11 cellular contexts compared by ENCODE assay signal in the genomic region with DNA sequence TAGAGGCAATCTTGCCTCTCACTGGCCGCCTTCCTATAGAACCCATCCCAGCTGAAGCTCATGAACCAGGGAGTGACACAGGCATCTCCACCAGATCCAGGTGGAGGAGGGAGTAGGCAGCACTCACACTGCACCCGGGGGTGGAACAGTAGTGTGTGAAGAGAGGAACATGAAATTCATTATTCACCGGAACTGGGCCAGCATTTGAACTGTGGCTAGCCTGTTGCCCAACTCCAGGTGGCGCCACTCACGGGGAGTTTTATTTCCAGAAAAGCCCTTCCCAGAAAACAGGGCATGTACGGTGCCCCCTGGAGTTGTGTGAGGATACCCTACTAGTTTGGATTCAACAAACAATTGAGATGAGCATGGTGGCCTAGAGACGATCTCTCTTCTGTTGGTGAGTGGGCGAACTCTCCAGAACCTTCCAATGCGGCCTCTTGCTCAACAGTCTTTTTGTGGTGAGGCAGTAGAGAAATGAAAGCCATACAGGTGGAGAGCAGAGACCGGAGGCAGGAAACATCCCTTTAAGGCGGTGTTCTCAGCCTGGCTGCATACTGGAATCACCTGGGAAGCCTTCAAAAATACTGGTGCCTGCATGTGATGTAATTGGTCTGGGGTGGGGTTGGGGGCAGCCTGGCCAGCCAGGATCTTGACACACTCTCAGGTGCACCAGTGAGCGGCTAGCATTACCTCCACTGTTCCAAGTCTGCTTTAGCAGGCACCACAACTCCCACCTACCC.
DNase-seq lines count a peak whose midpoint lies in the region; ATAC-seq, FAIRE-seq and TF ChIP-seq lines count a peak whose summit lies in the region.
"Had no signal": no experiment of that assay in that cellular context is flagged by ENCODE, and none has a peak within 500 bp of the region (broad histone marks: within the 10 kb centered on the region; RNA-seq: fewer than 3 reads in every experiment).

No MANE protein-coding gene starts in this region.

- no peak for TF ChIP-seq POLR2A in endothelial cell of umbilical vein (IDR thresholded peaks at IDR 0.05; ENCODE audit: low read depth, low read length)

- WGBS in small intestine, 3 donors = 80 to 92% (median 85%) methylated on average over 12 of the region's 12 CpGs

- H3K9me3 ChIP-seq in endothelial cell of umbilical vein (replicated peaks; ENCODE audit: control insufficient read depth, insufficient read depth, low read length) = no peaks in the 10 kb centered on the region
- no peaks in the 10 kb centered on the region for H3K9me3 ChIP-seq in small intestine (ENCODE audit: control insufficient read depth, low read depth)
- H3K9me3 ChIP-seq: transverse colon had no signal

- POLR2A ChIA-PET in endothelial cell of umbilical vein (lab: Charles Lee) = no interaction called here

- CTCF ChIA-PET in endothelial cell of umbilical vein (lab: Charles Lee) = interaction anchor here (0.8 kb wide), 1 partner anchor 12 kb away, joined by 3 read pairs; no protein-coding TSS in a partner anchor

- DNase-seq in NCI-H748 (lab: John Stamatoyannopoulos, UW; ENCODE audit: unreplicated experiment) = peak; percentile 39
- DNase-seq in NCI-H748 treated with DMSO at 0.1 percent for 48 hours (lab: John Stamatoyannopoulos, UW) = no peak
- peak; percentile 37 for DNase-seq in NCI-H146 treated with DMSO at 0.1 percent for 48 hours (lab: John Stamatoyannopoulos, UW; ENCODE audit: unreplicated experiment)
- no peak for DNase-seq in endothelial cell of umbilical vein (ENCODE audit: low read depth, low spot score)
- no peak for DNase-seq in retinal pigment epithelial cell (ENCODE audit: low read depth)
- no peak for DNase-seq in small intestine
- DNase-seq: NCI-H526 treated with DMSO at 0.1 percent for 48 hours, transverse colon had no signal

- H3K4me1 ChIP-seq in endothelial cell of umbilical vein (ENCODE audit: control insufficient read depth, extremely low read depth, insufficient read depth, low read length) (no peaks in the 10 kb centered on the region), small intestine (ENCODE audit: control insufficient read depth in 2 of 2, insufficient read depth in 1 of 2, low read depth in 1 of 2, low read length in 1 of 2) (peaks cover 0 to 5% of the 10 kb centered on the region in 2 donors)
- H3K4me1 ChIP-seq: transverse colon had no signal

- H2AFZ ChIP-seq in endothelial cell of umbilical vein (ENCODE audit: low read depth, low read length) = no peak overlapping the region

- TF ChIP-seq CTCF in endothelial cell of umbilical vein (IDR thresholded peaks at IDR 0.05; ENCODE audit: extremely low read depth in 1 of 2, insufficient read depth in 1 of 2, low read depth in 1 of 2, low read length in 2 of 2) (peak; percentile 19 to 25), retinal pigment epithelial cell (conservative IDR thresholded peaks at IDR 0.05; ENCODE audit: low read depth, low read length) (peak; percentile 36)

- no TSS peak for BruUV-seq in endothelial cell of umbilical vein (replicated peaks; lab: Mats Ljungman, UMichigan)

- H3K4me2 ChIP-seq in endothelial cell of umbilical vein (ENCODE audit: insufficient read depth, low read length) = no peak overlapping the region

- dilution Hi-C loops in endothelial cell of umbilical vein (cut with MboI; ENCODE audit: extremely low pct_ligation_motif_present, low sequenced_read_pairs) = no loop called here

- no peaks in the 10 kb centered on the region for H3K36me3 ChIP-seq in endothelial cell of umbilical vein (ENCODE audit: control insufficient read depth in 2 of 2, extremely low read depth in 1 of 2, insufficient read depth in 2 of 2, low read length in 2 of 2)
- H3K36me3 ChIP-seq in small intestine (ENCODE audit: control insufficient read depth in 2 of 2, insufficient read depth in 2 of 2, low read length in 2 of 2) = no peaks in the 10 kb centered on the region
- H3K36me3 ChIP-seq: transverse colon had no signal

- no peak for FAIRE-seq in endothelial cell of umbilical vein (lab: Jason Lieb, UNC)
- no peak for FAIRE-seq in small intestine (lab: Jason Lieb, UNC)

- H3K4me3 ChIP-seq in endothelial cell of umbilical vein (replicated peaks in 1 of 3; ENCODE audit: insufficient read depth in 1 of 3, low read depth in 1 of 3, low read length in 3 of 3) (no peak overlapping the region), retinal pigment epithelial cell (ENCODE audit: low read length) (no peak overlapping the region), small intestine (ENCODE audit: low read depth in 1 of 2, low read length in 2 of 2) (no peak overlapping the region)
- H3K4me3 ChIP-seq: transverse colon had no signal

- H4K20me1 ChIP-seq in endothelial cell of umbilical vein (replicated peaks; ENCODE audit: control insufficient read depth, extremely low read depth, insufficient read depth, low read length) = no peaks in the 10 kb centered on the region

- ATAC-seq in HG03280 (IDR thresholded peaks at IDR 0.05; ENCODE audit: unreplicated experiment) (no peak), HG03139 (IDR thresholded peaks at IDR 0.05; ENCODE audit: unreplicated experiment) (no peak)
- ATAC-seq: left lobe of liver had no signal

- intact Hi-C loops in endothelial cell of umbilical vein (cut with micrococcal nuclease) = loop anchor here (10.0 kb wide), 1 partner anchor 56 kb away; no protein-coding TSS in a partner anchor

- H3K9me1 ChIP-seq in endothelial cell of umbilical vein (replicated peaks; ENCODE audit: control insufficient read depth, extremely low read depth, insufficient read depth, low read length) = no peaks in the 10 kb centered on the region

- peaks cover 0 to 12% of the 10 kb centered on the region in 2 experiments for H3K27me3 ChIP-seq in endothelial cell of umbilical vein (ENCODE audit: control insufficient read depth in 2 of 2, insufficient read depth in 2 of 2, low read length in 2 of 2)
- no peaks in the 10 kb centered on the region for H3K27me3 ChIP-seq in small intestine (ENCODE audit: control insufficient read depth in 2 of 2, insufficient read depth in 2 of 2, low read length in 2 of 2)
- H3K27me3 ChIP-seq: transverse colon had no signal

- H3K79me2 ChIP-seq in endothelial cell of umbilical vein (ENCODE audit: control insufficient read depth, insufficient read depth, low read length) = no peaks in the 10 kb centered on the region

- H3K9ac ChIP-seq in endothelial cell of umbilical vein (replicated peaks; ENCODE audit: extremely low read depth, insufficient read depth, low read length) = no peak overlapping the region

- H3K27ac ChIP-seq in endothelial cell of umbilical vein (ENCODE audit: insufficient read depth, low read depth, low read length) (no peak overlapping the region), small intestine (ENCODE audit: low read depth in 1 of 2, low read length in 1 of 2) (no peak overlapping the region)
- H3K27ac ChIP-seq: transverse colon had no signal

TF ChIP-seq in endothelial cell of umbilical vein, 7 proteins besides CTCF, POLR2A, EP300 and RAD21:
- TF ChIP-seq GATA2 (IDR thresholded peaks at IDR 0.05; ENCODE audit: insufficient read depth, insufficient read length, low read depth, low read length) (no peak), FOS (IDR thresholded peaks at IDR 0.05; ENCODE audit: borderline replicate concordance, insufficient read depth, low read length) (no peak), MYC (IDR thresholded peaks at IDR 0.05; ENCODE audit: low read depth, low read length) (no peak), POLR2AphosphoS5 (IDR thresholded peaks at IDR 0.05; ENCODE audit: insufficient read depth, low read depth, low read length) (no peak), EZH2 (IDR thresholded peaks at IDR 0.05; ENCODE audit: borderline replicate concordance, low read depth, low read length, severe bottlenecking) (no peak), JUN (IDR thresholded peaks at IDR 0.05; ENCODE audit: borderline replicate concordance, insufficient read depth, insufficient read length, low read depth) (no peak)
- TF ChIP-seq, protein P1, sequence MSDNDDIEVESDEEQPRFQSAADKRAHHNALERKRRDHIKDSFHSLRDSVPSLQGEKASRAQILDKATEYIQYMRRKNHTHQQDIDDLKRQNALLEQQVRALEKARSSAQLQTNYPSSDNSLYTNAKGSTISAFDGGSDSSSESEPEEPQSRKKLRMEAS (IDR thresholded peaks at IDR 0.05; ENCODE audit: insufficient read depth, insufficient read length) = no peak

Comparison
In these comparisons a context has a peak if more than half of its experiments do, and no peak if none do; other contexts are left out.
1. DNase-seq: peak in NCI-H748 (single experiment) and NCI-H146 treated with DMSO at 0.1 percent for 48 hours (single experiment); none in NCI-H748 treated with DMSO at 0.1 percent for 48 hours (single experiment), endothelial cell of umbilical vein (single experiment), retinal pigment epithelial cell (single experiment) and small intestine (single experiment).